8 cellular contexts compared by ENCODE assay signal in genomic region chr2:165256618-165257017, GRCh38. TPM values are rescaled to one million over a fixed set of nuclear protein-coding genes. Genes with fewer than 3 reads are reported as not detected.
"Had no signal": no experiment of that assay in that cellular context is flagged by ENCODE, and none has a peak within 500 bp of the region (broad histone marks: within the 10 kb centered on the region; RNA-seq: fewer than 3 reads in every experiment).

No MANE protein-coding gene starts in this region.

- ATAC-seq: GM12878 had no signal

- H3K4me3 ChIP-seq: GM12878 had no signal

- DNase-seq: GDM1, GF-D8 had no signal

- FAIRE-seq: G401.6, GM12878, GM12891, GM12892, GM18507, GM19239 had no signal

RNA-seq across cellular contexts. Expression of gene SCN2A, which starts 17.4 kb away (rescaled TPM):
- total RNA-seq: GM12878 had no signal
